Comparison of ENCODE assay signal across 13 cellular contexts in the genomic region with DNA sequence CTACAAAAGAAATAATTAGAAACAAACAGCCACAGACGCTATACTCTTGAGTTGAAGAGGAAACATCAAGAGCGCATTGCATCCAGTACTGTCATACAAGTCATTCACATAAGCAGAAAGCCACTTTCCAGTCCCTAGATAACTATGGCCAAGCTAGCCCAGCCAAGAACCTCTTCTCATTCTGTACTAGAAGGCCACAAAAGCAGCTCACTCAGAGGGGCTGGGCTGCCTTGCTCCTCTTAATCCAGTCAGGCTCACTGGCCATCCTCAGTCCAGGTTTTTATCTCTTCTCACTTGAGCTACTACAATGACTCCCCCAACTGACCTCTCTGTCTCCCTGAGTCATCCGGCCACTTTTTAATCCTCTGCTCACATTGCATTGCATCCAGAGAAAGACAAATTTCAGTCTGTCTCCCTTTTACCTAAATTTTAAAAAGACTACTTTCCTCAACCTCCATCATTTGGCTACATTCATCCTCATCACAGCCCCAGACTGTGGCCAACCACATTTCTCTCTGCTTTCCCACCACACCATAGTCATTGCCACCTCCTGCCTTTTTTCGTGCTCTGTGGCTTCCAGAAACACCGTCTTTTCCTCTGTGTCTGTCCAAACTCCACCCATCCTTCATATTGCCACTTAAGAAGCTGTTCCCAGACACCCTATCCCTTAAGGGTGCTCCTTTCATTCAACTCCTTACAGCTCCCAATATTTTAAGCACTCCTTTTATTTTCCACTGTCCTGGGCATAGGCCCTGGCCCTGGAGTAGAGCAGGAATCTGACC. TPM values are rescaled to one million over a fixed set of nuclear protein-coding genes. Genes with fewer than 3 reads are reported as not detected.
DNase-seq lines count a peak whose midpoint lies in the region; ATAC-seq and TF ChIP-seq lines count a peak whose summit lies in the region.
"Had no signal": no experiment of that assay in that cellular context is flagged by ENCODE, and none has a peak within 500 bp of the region (broad histone marks: within the 10 kb centered on the region; RNA-seq: fewer than 3 reads in every experiment).

No MANE protein-coding gene starts in this region.

- H3K27me3 Mint-ChIP-seq in progenitor cell of endocrine pancreas = no peaks in the 10 kb centered on the region

- peaks cover 9% of the 10 kb centered on the region for H3K36me3 Mint-ChIP-seq in progenitor cell of endocrine pancreas (ENCODE audit: insufficient read depth)
- H3K36me3 Mint-ChIP-seq: activated CD4-positive, alpha-beta memory T cell treated with anti-CD3 and anti-CD28 coated beads for 36 hours had no signal

- no peak for TF ChIP-seq EP300 in suprapubic skin (IDR thresholded peaks at IDR 0.05)

- peak overlapping the region; percentile 84 for H3K27ac ChIP-seq in caudate nucleus (ENCODE audit: low read depth, low read length)
- H3K27ac ChIP-seq in right lobe of liver = peak overlapping the region; percentile 33 to 75 (median 63)
- H3K27ac ChIP-seq in suprapubic skin = peak overlapping the region; percentile 48

- WGBS in right lobe of liver (ENCODE audit: insufficient coverage, low coverage, low lambda C conversion rate, missing lambda C conversion rate) = 71% methylated on average over 5 of the region's 5 CpGs
- 43% methylated on average over 5 of the region's 5 CpGs for WGBS in suprapubic skin

- H3K27me3 ChIP-seq in right lobe of liver = no peaks in the 10 kb centered on the region
- H3K27me3 ChIP-seq in suprapubic skin = no peaks in the 10 kb centered on the region

- H3K4me1 ChIP-seq in right lobe of liver (peaks cover 0 to 26% (median under 1%) of the 10 kb centered on the region in 4 donors), suprapubic skin (peaks cover 37% of the 10 kb centered on the region)

- H3K27ac Mint-ChIP-seq in progenitor cell of endocrine pancreas = no peak overlapping the region
- H3K27ac Mint-ChIP-seq: activated CD4-positive, alpha-beta memory T cell treated with anti-CD3 and anti-CD28 coated beads for 36 hours; mesothelial cell of epicardium had no signal

- H3K9me3 Mint-ChIP-seq in progenitor cell of endocrine pancreas (ENCODE audit: low read depth) = peaks cover 15% of the 10 kb centered on the region

- H3K4me3 Mint-ChIP-seq in progenitor cell of endocrine pancreas (ENCODE audit: low read depth) = no peak overlapping the region
- H3K4me3 Mint-ChIP-seq: activated CD4-positive, alpha-beta memory T cell treated with anti-CD3 and anti-CD28 coated beads for 36 hours; mesothelial cell of epicardium had no signal

- H3K36me3 ChIP-seq in right lobe of liver (no peaks in the 10 kb centered on the region), suprapubic skin (no peaks in the 10 kb centered on the region)

- H3K4me3 ChIP-seq in right lobe of liver (no peak overlapping the region), suprapubic skin (no peak overlapping the region)

- intact Hi-C loops in right lobe of liver (cut with DNase I) = no loop called here

- no peak for TF ChIP-seq POLR2A in right lobe of liver (IDR thresholded peaks at IDR 0.05)
- TF ChIP-seq POLR2A in suprapubic skin (IDR thresholded peaks at IDR 0.05) = no peak

- ATAC-seq in right lobe of liver = no peak
- ATAC-seq in GM19328 (IDR thresholded peaks at IDR 0.05; ENCODE audit: unreplicated experiment) = no peak

- H3K9me3 ChIP-seq in right lobe of liver (no peaks in the 10 kb centered on the region), suprapubic skin (no peaks in the 10 kb centered on the region)

- peak; percentile 54 for DNase-seq in OCI-M1 (lab: John Stamatoyannopoulos, UW)
- no peak for DNase-seq in caudate nucleus (lab: John Stamatoyannopoulos, UW)
- no peak for DNase-seq in right lobe of liver
- DNase-seq in suprapubic skin (ENCODE audit: low spot score in 2 of 2) = no peak
- DNase-seq in progenitor cell of endocrine pancreas (ENCODE audit: low spot score, unreplicated experiment) = no peak
- no peak for DNase-seq in kidney glomerular epithelial cell (lab: John Stamatoyannopoulos, UW)
- no peak for DNase-seq in SK-N-DZ (ENCODE audit: low spot score)
- DNase-seq: activated CD4-positive, alpha-beta memory T cell treated with anti-CD3 and anti-CD28 coated beads for 36 hours; amniotic stem cell; NCI-H345; stimulated activated CD4-positive, alpha-beta T cell treated with anti-CD3 and anti-CD28 coated beads, Interleukin-1b, Interleukin-23, amount 100 ng/mL, for 48 hours had no signal

- TF ChIP-seq CTCF in right lobe of liver (IDR thresholded peaks at IDR 0.05) = no peak
- no peak for TF ChIP-seq CTCF in suprapubic skin (IDR thresholded peaks at IDR 0.05)
- no peak for TF ChIP-seq CTCF in progenitor cell of endocrine pancreas (IDR thresholded peaks at IDR 0.05; ENCODE audit: unreplicated experiment)

- peaks cover 19% of the 10 kb centered on the region for H3K4me1 Mint-ChIP-seq in progenitor cell of endocrine pancreas (ENCODE audit: low read depth)

RNA-seq across cellular contexts. Expression of gene PPP1R3C, which starts 25.0 kb away (rescaled TPM):
- 100 to 1,000 TPM in 2 of 6 experiments, 10 to 100 TPM in 4; 24.7 to 158 (median 51.3) TPM for total RNA-seq in right lobe of liver
- total RNA-seq in suprapubic skin = 10 to 100 TPM in 1 of 4 donors, 1 to 10 TPM in 3; 4.8 to 10.3 (median 6.3) TPM
- total RNA-seq in progenitor cell of endocrine pancreas = 29.5 and 30.0 TPM in 2 replicates
- 2.0 and 2.1 TPM in 2 replicates for polyA plus RNA-seq in SK-N-DZ (2014; cell fraction: cytosol; rRNA removed)
- polyA plus RNA-seq in SK-N-DZ (2014; cell fraction: nucleus; rRNA removed) = 0.66 and 1.3 TPM in 2 replicates
